Comparison of ENCODE assay signal across 8 cellular contexts in the genomic region with DNA sequence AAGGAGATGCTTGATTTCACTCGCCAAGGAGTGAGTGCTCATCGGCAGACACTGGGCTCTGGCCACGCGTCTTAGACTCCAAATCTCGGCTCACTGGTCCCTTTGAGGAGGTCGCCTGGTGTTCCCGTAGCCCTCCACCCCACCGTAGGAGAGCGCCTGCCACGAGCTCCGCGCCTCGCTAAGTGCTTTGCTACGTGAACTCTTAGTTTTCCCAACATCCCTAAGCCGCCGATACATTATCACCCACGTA. TPM values are rescaled to one million over a fixed set of nuclear protein-coding genes. Genes with fewer than 3 reads are reported as not detected.
DNase-seq lines count a peak whose midpoint lies in the region; ATAC-seq and TF ChIP-seq lines count a peak whose summit lies in the region.

No MANE protein-coding gene starts in this region.

- no peak overlapping the region for H3K27ac Mint-ChIP-seq in activated naive CD4-positive, alpha-beta T cell treated with anti-CD3 and anti-CD28 coated beads for 36 hours
- H3K27ac Mint-ChIP-seq in type B pancreatic cell, result peak overlapping the region; percentile 86

- no peak for DNase-seq in activated naive CD4-positive, alpha-beta T cell treated with anti-CD3 and anti-CD28 coated beads for 36 hours
- DNase-seq in activated naive CD4-positive, alpha-beta T cell (lab: John Stamatoyannopoulos, UW), result no peak
- DNase-seq in astrocyte of the cerebellum (ENCODE audit: low read depth) (no peak), type B pancreatic cell (ENCODE audit: extremely low spot score, unreplicated experiment) (no peak)
- no peak for DNase-seq in stimulated activated naive CD4-positive, alpha-beta T cell treated with Interleukin-2 at 50 U/mL for 16 hours (lab: John Stamatoyannopoulos, UW)
- no peak for DNase-seq in central memory CD4-positive, alpha-beta T cell

- H3K36me3 Mint-ChIP-seq in activated naive CD4-positive, alpha-beta T cell treated with anti-CD3 and anti-CD28 coated beads for 36 hours (ENCODE audit: low read depth), result no peaks in the 10 kb centered on the region
- H3K36me3 Mint-ChIP-seq in type B pancreatic cell, result peaks cover 2% of the 10 kb centered on the region

- peaks cover 0 to 35% (median 27%) of the 10 kb centered on the region in 4 donors for H3K4me1 ChIP-seq in liver (ENCODE audit: control insufficient read depth in 4 of 4, insufficient read depth in 4 of 4, low read length in 3 of 4)

- H3K4me3 Mint-ChIP-seq in activated naive CD4-positive, alpha-beta T cell treated with anti-CD3 and anti-CD28 coated beads for 36 hours, result peak overlapping the region; percentile 66
- peak overlapping the region; percentile 93 for H3K4me3 Mint-ChIP-seq in type B pancreatic cell

- ATAC-seq in GM18519 (IDR thresholded peaks at IDR 0.05; ENCODE audit: low FRiP score, unreplicated experiment), result no peak

- no peak for TF ChIP-seq RAD21 in liver (IDR thresholded peaks at IDR 0.05)

- H3K4me3 ChIP-seq in astrocyte of the cerebellum (ENCODE audit: low read depth, low read length) (peak overlapping the region; percentile 46), liver (ENCODE audit: low read depth in 1 of 3, low read length in 3 of 3) (peak overlapping the region; percentile 60 to 97 (median 94))

- TF ChIP-seq CTCF in astrocyte of the cerebellum (IDR thresholded peaks at IDR 0.05; ENCODE audit: low read depth, low read length, missing control alignments) (no peak), liver (IDR thresholded peaks at IDR 0.05; ENCODE audit: low read depth, low read length, missing input control) (no peak), type B pancreatic cell (conservative IDR thresholded peaks at IDR 0.05) (no peak)

- no peaks in the 10 kb centered on the region for H3K9me3 Mint-ChIP-seq in activated naive CD4-positive, alpha-beta T cell treated with anti-CD3 and anti-CD28 coated beads for 36 hours
- no peaks in the 10 kb centered on the region for H3K9me3 Mint-ChIP-seq in type B pancreatic cell

- in situ Hi-C loops in astrocyte of the cerebellum (cut with HindIII; ENCODE audit: low sequenced_read_pairs), result no loop called here

- H3K4me1 Mint-ChIP-seq in activated naive CD4-positive, alpha-beta T cell treated with anti-CD3 and anti-CD28 coated beads for 36 hours (ENCODE audit: low read depth), result peaks cover 31% of the 10 kb centered on the region
- peaks cover 51% of the 10 kb centered on the region for H3K4me1 Mint-ChIP-seq in type B pancreatic cell (ENCODE audit: unreplicated experiment)

- H3K27me3 Mint-ChIP-seq in activated naive CD4-positive, alpha-beta T cell treated with anti-CD3 and anti-CD28 coated beads for 36 hours (ENCODE audit: low read depth), result peaks cover 63% of the 10 kb centered on the region
- H3K27me3 Mint-ChIP-seq in type B pancreatic cell, result peaks cover 56% of the 10 kb centered on the region

- H3K9ac ChIP-seq in liver (ENCODE audit: low read depth in 1 of 2, low read length in 2 of 2), result peak overlapping the region in 1 of 2 donors; percentile 54

- intact Hi-C loops in activated naive CD4-positive, alpha-beta T cell treated with anti-CD3 and anti-CD28 coated beads for 36 hours (cut with micrococcal nuclease), result loop anchor here (1.0 to 10.0 kb wide), 6 partner anchors 49 to 884 kb away; a partner anchor contains a TSS

- CTCF ChIA-PET in activated naive CD4-positive, alpha-beta T cell treated with anti-CD3 and anti-CD28 coated beads for 36 hours (lab: Charles Lee), result interaction anchor here (0.8 to 2.4 kb wide), 3 partner anchors 9 to 297 kb away, joined by 3 to 24 read pairs (median 3); no protein-coding TSS in a partner anchor

- WGBS in liver, result 2% methylated on average over 17 of the region's 17 CpGs

- no peaks in the 10 kb centered on the region for H3K27me3 ChIP-seq in liver (ENCODE audit: control insufficient read depth in 4 of 4, insufficient read depth in 4 of 4, low read length in 3 of 4)

- H3K27ac ChIP-seq in liver (ENCODE audit: low read depth in 1 of 2, low read length in 2 of 2), result peak overlapping the region; percentile 32 to 73

- no peaks in the 10 kb centered on the region for H3K9me3 ChIP-seq in liver (ENCODE audit: control insufficient read depth in 4 of 4, low read length in 3 of 4)

- peaks cover 0 to 4% (median 2%) of the 10 kb centered on the region in 4 donors for H3K36me3 ChIP-seq in liver (ENCODE audit: control insufficient read depth in 4 of 4, insufficient read depth in 3 of 4, low read depth in 1 of 4, low read length in 3 of 4)

TF ChIP-seq in liver, 16 proteins besides CTCF, POLR2A, EP300 and RAD21:
- TF ChIP-seq, protein P1, sequence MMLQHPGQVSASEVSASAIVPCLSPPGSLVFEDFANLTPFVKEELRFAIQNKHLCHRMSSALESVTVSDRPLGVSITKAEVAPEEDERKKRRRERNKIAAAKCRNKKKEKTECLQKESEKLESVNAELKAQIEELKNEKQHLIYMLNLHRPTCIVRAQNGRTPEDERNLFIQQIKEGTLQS (IDR thresholded peaks at IDR 0.05), result no peak
- no peak for TF ChIP-seq HNF4A (conservative IDR thresholded peaks at IDR 0.05)
- no peak for TF ChIP-seq HNF4G (IDR thresholded peaks at IDR 0.05)
- no peak for TF ChIP-seq EGR1 (IDR thresholded peaks at IDR 0.05; ENCODE audit: low read depth in 2 of 2)
- TF ChIP-seq FOXA1 (IDR thresholded peaks at IDR 0.05), result no peak
- TF ChIP-seq FOXA2 (IDR thresholded peaks at IDR 0.05), result no peak
- TF ChIP-seq SP1 (IDR thresholded peaks at IDR 0.05), result no peak
- no peak for TF ChIP-seq JUND (IDR thresholded peaks at IDR 0.05)
- TF ChIP-seq, protein P2, sequence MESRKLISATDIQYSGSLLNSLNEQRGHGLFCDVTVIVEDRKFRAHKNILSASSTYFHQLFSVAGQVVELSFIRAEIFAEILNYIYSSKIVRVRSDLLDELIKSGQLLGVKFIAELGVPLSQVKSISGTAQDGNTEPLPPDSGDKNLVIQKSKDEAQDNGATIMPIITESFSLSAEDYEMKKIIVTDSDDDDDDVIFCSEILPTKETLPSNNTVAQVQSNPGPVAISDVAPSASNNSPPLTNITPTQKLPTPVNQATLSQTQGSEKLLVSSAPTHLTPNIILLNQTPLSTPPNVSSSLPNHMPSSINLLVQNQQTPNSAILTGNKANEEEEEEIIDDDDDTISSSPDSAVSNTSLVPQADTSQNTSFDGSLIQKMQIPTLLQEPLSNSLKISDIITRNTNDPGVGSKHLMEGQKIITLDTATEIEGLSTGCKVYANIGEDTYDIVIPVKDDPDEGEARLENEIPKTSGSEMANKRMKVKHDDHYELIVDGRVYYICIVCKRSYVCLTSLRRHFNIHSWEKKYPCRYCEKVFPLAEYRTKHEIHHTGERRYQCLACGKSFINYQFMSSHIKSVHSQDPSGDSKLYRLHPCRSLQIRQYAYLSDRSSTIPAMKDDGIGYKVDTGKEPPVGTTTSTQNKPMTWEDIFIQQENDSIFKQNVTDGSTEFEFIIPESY (IDR thresholded peaks at IDR 0.05), result no peak
- TF ChIP-seq, protein P3, sequence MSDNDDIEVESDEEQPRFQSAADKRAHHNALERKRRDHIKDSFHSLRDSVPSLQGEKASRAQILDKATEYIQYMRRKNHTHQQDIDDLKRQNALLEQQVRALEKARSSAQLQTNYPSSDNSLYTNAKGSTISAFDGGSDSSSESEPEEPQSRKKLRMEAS (IDR thresholded peaks at IDR 0.05), result no peak
- TF ChIP-seq YY1 (IDR thresholded peaks at IDR 0.05), result no peak
- TF ChIP-seq NR2F2 (IDR thresholded peaks at IDR 0.05), result no peak
- no peak for TF ChIP-seq TAF1 (conservative IDR thresholded peaks at IDR 0.05)
- TF ChIP-seq, protein P4, sequence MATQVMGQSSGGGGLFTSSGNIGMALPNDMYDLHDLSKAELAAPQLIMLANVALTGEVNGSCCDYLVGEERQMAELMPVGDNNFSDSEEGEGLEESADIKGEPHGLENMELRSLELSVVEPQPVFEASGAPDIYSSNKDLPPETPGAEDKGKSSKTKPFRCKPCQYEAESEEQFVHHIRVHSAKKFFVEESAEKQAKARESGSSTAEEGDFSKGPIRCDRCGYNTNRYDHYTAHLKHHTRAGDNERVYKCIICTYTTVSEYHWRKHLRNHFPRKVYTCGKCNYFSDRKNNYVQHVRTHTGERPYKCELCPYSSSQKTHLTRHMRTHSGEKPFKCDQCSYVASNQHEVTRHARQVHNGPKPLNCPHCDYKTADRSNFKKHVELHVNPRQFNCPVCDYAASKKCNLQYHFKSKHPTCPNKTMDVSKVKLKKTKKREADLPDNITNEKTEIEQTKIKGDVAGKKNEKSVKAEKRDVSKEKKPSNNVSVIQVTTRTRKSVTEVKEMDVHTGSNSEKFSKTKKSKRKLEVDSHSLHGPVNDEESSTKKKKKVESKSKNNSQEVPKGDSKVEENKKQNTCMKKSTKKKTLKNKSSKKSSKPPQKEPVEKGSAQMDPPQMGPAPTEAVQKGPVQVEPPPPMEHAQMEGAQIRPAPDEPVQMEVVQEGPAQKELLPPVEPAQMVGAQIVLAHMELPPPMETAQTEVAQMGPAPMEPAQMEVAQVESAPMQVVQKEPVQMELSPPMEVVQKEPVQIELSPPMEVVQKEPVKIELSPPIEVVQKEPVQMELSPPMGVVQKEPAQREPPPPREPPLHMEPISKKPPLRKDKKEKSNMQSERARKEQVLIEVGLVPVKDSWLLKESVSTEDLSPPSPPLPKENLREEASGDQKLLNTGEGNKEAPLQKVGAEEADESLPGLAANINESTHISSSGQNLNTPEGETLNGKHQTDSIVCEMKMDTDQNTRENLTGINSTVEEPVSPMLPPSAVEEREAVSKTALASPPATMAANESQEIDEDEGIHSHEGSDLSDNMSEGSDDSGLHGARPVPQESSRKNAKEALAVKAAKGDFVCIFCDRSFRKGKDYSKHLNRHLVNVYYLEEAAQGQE (IDR thresholded peaks at IDR 0.05), result no peak
- no peak for TF ChIP-seq RXRA (IDR thresholded peaks at IDR 0.05)
- no peak for TF ChIP-seq GABPA (IDR thresholded peaks at IDR 0.05 in 1 of 2, conservative IDR thresholded peaks at IDR 0.05 in 1 of 2)

RNA-seq across cellular contexts. Expression of a gene that starts 0.8 kb away (rescaled TPM):
- under 1 TPM; 0.22 to 0.45 TPM for total RNA-seq in activated naive CD4-positive, alpha-beta T cell treated with anti-CD3 and anti-CD28 coated beads for 36 hours
- total RNA-seq in liver, result 100 to 1,000 TPM in 1 of 2 donors, 1 to 10 TPM in 1; 2.8 to 150 TPM
- polyA plus RNA-seq in liver, result 10 to 100 TPM; 30.6 to 48.9 TPM
- 16.9 and 22.7 TPM in 2 replicates for total RNA-seq in type B pancreatic cell (ENCODE audit: low replicate concordance)
